In the genomic region with DNA sequence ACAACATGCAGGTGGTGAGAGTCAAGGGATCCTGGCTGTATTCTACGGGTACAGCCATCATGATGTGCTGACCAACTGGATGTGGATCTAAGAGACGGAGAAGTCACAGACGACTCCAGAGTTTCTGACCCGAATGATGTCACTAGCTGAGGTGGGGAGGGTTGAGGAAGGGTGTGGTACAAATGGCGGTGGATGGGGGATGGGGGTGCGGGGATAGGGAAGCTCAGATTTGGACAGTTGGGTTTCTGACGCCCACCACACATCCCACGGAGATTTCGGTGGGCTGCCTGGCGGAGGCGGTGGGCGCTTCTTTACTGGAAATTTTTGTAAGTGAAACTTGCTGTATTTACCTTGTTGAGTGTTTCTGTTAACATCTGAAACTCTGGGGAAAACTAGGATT, we compare ENCODE assay signal across 15 cellular contexts.
"Had no signal": no experiment of that assay in that cellular context is flagged by ENCODE, and none has a peak within 500 bp of the region (broad histone marks: within the 10 kb centered on the region; RNA-seq: fewer than 3 reads in every experiment).

No MANE protein-coding gene starts in this region.

- DNase-seq: activated CD4-positive, alpha-beta T cell treated with anti-CD3 and anti-CD28 coated beads for 4 hours; activated CD8-positive, alpha-beta T cell treated with anti-CD3 and anti-CD28 coated beads for 36 hours; activated gamma-delta T cell; activated T-cell treated with anti-CD3 and anti-CD28 coated beads, Interleukin-2, amount 50 U/mL, for 4 hours; aorta; left lung; mucosa of descending colon; natural killer cell; stomach had no signal

- H3K27ac ChIP-seq: gastroesophageal sphincter, left lung, stomach, thoracic aorta had no signal

- FAIRE-seq: bronchial epithelial cell, keratinocyte, urothelium cell line had no signal

- H3K27ac Mint-ChIP-seq: activated CD8-positive, alpha-beta T cell treated with anti-CD3 and anti-CD28 coated beads for 36 hours; natural killer cell had no signal

- ATAC-seq: activated CD8-positive, alpha-beta T cell treated with anti-CD3 and anti-CD28 coated beads for 36 hours; activated T-cell treated with anti-CD3 and anti-CD28 coated beads, Interleukin-2, amount 50 U/mL, for 4 hours; gastroesophageal sphincter; mucosa of descending colon; natural killer cell; sciatic nerve had no signal

- H3K9me3 Mint-ChIP-seq: activated CD8-positive, alpha-beta T cell treated with anti-CD3 and anti-CD28 coated beads for 36 hours; activated T-cell treated with anti-CD3 and anti-CD28 coated beads, Interleukin-2, amount 50 U/mL, for 4 hours; natural killer cell had no signal

- H3K4me3 ChIP-seq: mucosa of descending colon had no signal

- H3K4me3 Mint-ChIP-seq: activated CD8-positive, alpha-beta T cell treated with anti-CD3 and anti-CD28 coated beads for 36 hours; activated T-cell treated with anti-CD3 and anti-CD28 coated beads, Interleukin-2, amount 50 U/mL, for 4 hours; natural killer cell had no signal

- H3K9me3 ChIP-seq: gastroesophageal sphincter, left lung, mucosa of descending colon, stomach, thoracic aorta had no signal

- H3K36me3 ChIP-seq: gastroesophageal sphincter, left lung, stomach, thoracic aorta had no signal

- H3K36me3 Mint-ChIP-seq: natural killer cell had no signal

- H3K4me1 Mint-ChIP-seq: natural killer cell had no signal
